In genomic region chr3:139238281-139239030, GRCh38 we compare ENCODE assay signal across 16 cellular contexts.
DNase-seq lines count a peak whose midpoint lies in the region; ATAC-seq and TF ChIP-seq lines count a peak whose summit lies in the region.
"Had no signal": no experiment of that assay in that cellular context is flagged by ENCODE, and none has a peak within 500 bp of the region (broad histone marks: within the 10 kb centered on the region; RNA-seq: fewer than 3 reads in every experiment).

No MANE protein-coding gene starts in this region.

- intact Hi-C loops in Panc1 (cut with micrococcal nuclease; ENCODE audit: unreplicated experiment) = no loop called here
- intact Hi-C loops in naive thymus-derived CD4-positive, alpha-beta T cell (cut with micrococcal nuclease) = no loop called here

- no peaks in the 10 kb centered on the region; the same call in 1 of the 2 replicates for H3K4me1 ChIP-seq in Panc1 (ENCODE audit: control insufficient read depth, insufficient read depth, low read length)
- H3K4me1 ChIP-seq in naive thymus-derived CD4-positive, alpha-beta T cell (ENCODE audit: control insufficient read depth in 2 of 2, insufficient read depth in 2 of 2, low read length in 2 of 2) = no peaks in the 10 kb centered on the region
- H3K4me1 ChIP-seq: BLaER1, SJSA1 had no signal

- no peaks in the 10 kb centered on the region for H3K4me1 Mint-ChIP-seq in naive thymus-derived CD4-positive, alpha-beta T cell

- no peak overlapping the region for H3K4me3 Mint-ChIP-seq in naive thymus-derived CD4-positive, alpha-beta T cell
- H3K4me3 Mint-ChIP-seq: CD8-positive, alpha-beta T cell had no signal

- ATAC-seq in Panc1 = peak; percentile 56; the same call in 1 of the 2 replicates
- no peak for ATAC-seq in naive thymus-derived CD4-positive, alpha-beta T cell
- no peak for ATAC-seq in HG03354 (IDR thresholded peaks at IDR 0.05; ENCODE audit: poor library complexity, severe bottlenecking, unreplicated experiment)
- ATAC-seq: CD8-positive, alpha-beta T cell had no signal

- H3K27me3 Mint-ChIP-seq in naive thymus-derived CD4-positive, alpha-beta T cell = peaks cover 18 to 36% (median 28%) of the 10 kb centered on the region in 5 donors

- no peak overlapping the region for H3K27ac ChIP-seq in Panc1 (ENCODE audit: low read length)
- peak overlapping the region in 13 of 21 experiments; percentile 1 to 71 (median 48) for H3K27ac ChIP-seq in skin epidermis
- H3K27ac ChIP-seq in naive thymus-derived CD4-positive, alpha-beta T cell (ENCODE audit: low read depth, low read length) = no peak overlapping the region
- H3K27ac ChIP-seq: BLaER1, SJSA1 had no signal

- H3K9me3 Mint-ChIP-seq in naive thymus-derived CD4-positive, alpha-beta T cell = peaks cover 0 to 2% (median 0%) of the 10 kb centered on the region in 11 donors
- H3K9me3 Mint-ChIP-seq: CD8-positive, alpha-beta T cell had no signal

- peaks cover 3% of the 10 kb centered on the region; the same call in 1 of the 2 replicates for H3K27me3 ChIP-seq in Panc1 (ENCODE audit: control insufficient read depth, insufficient read depth, low read length)
- H3K27me3 ChIP-seq in naive thymus-derived CD4-positive, alpha-beta T cell (ENCODE audit: control insufficient read depth in 2 of 2, insufficient read depth in 2 of 2, low read length in 2 of 2) = no peaks in the 10 kb centered on the region
- H3K27me3 ChIP-seq: BLaER1 had no signal

- no peaks in the 10 kb centered on the region for H3K36me3 ChIP-seq in Panc1 (ENCODE audit: control insufficient read depth, insufficient read depth, low read length)
- H3K36me3 ChIP-seq in naive thymus-derived CD4-positive, alpha-beta T cell (ENCODE audit: control insufficient read depth in 2 of 3, insufficient read depth in 3 of 3, low read length in 3 of 3) = no peaks in the 10 kb centered on the region
- H3K36me3 ChIP-seq: BLaER1, SJSA1 had no signal

- no peaks in the 10 kb centered on the region for H3K36me3 Mint-ChIP-seq in naive thymus-derived CD4-positive, alpha-beta T cell
- H3K36me3 Mint-ChIP-seq: CD8-positive, alpha-beta T cell had no signal

- H3K27ac Mint-ChIP-seq in naive thymus-derived CD4-positive, alpha-beta T cell = no peak overlapping the region
- H3K27ac Mint-ChIP-seq: CD8-positive, alpha-beta T cell had no signal

- DNase-seq in GM04504 (ENCODE audit: low read depth) (peak; percentile 30), Panc1 (ENCODE audit: low read depth, low spot score) (no peak), fibroblast of gingiva (ENCODE audit: low read depth) (peak; percentile 39)
- DNase-seq in stimulated activated CD4-positive, alpha-beta T cell treated with anti-CD3 and anti-CD28 coated beads, Interleukin-4, amount 100 ng/mL, for 24 hours = no peak
- DNase-seq in naive thymus-derived CD4-positive, alpha-beta T cell = no peak
- DNase-seq: NCI-H1105 treated with DMSO at 0.1 percent for 48 hours; NCI-H187; NCI-H345; NCI-H526 treated with DMSO at 0.1 percent for 48 hours; NK-92 treated with Interleukin-12 subunit alpha and Interleukin-12 subunit beta, amount 100 ng/mL, for 24 hours; OCI-M1 had no signal

- POLR2A ChIA-PET in Panc1 (lab: Charles Lee) = interaction anchor here (0.5 kb wide), 1 partner anchor 41 kb away, joined by 3 read pairs; no protein-coding TSS in a partner anchor
- POLR2A ChIA-PET in naive thymus-derived CD4-positive, alpha-beta T cell (lab: Charles Lee) = no interaction called here

- CTCF ChIA-PET in Panc1 (lab: Charles Lee) = no interaction called here
- CTCF ChIA-PET in naive thymus-derived CD4-positive, alpha-beta T cell (lab: Charles Lee) = interaction anchor here (0.7 kb wide), 1 partner anchor 905 kb away, joined by 5 read pairs; no protein-coding TSS in a partner anchor

- no peak for TF ChIP-seq CTCF in Panc1 (IDR thresholded peaks at IDR 0.05)

- H3K4me3 ChIP-seq in Panc1 (ENCODE audit: low read depth in 2 of 2, low read length in 2 of 2) (no peak overlapping the region), skin epidermis (peak overlapping the region in 1 of 7 experiments; percentile 23)
- H3K4me3 ChIP-seq in naive thymus-derived CD4-positive, alpha-beta T cell (ENCODE audit: low read length) = no peak overlapping the region
- H3K4me3 ChIP-seq: BLaER1, SJSA1 had no signal

- no TSS peak for BruUV-seq in Panc1 (replicated peaks; lab: Mats Ljungman, UMichigan)

- in situ Hi-C loops in Panc1 (cut with HindIII; ENCODE audit: low pct_unique_long_range_greater_than_20kb, low sequenced_read_pairs) = no loop called here

- H3K9me3 ChIP-seq in Panc1 (ENCODE audit: control insufficient read depth, insufficient read depth, low read depth, low read length) = no peaks in the 10 kb centered on the region
- no peaks in the 10 kb centered on the region for H3K9me3 ChIP-seq in naive thymus-derived CD4-positive, alpha-beta T cell (ENCODE audit: control insufficient read depth in 2 of 3, low read length in 3 of 3)
- H3K9me3 ChIP-seq: BLaER1, SJSA1 had no signal

Comparison
In these comparisons a context has a peak if more than half of its experiments do, and no peak if none do; other contexts are left out.
1. DNase-seq: peak in GM04504 (single experiment) and fibroblast of gingiva (single experiment); none in Panc1 (single experiment), stimulated activated CD4-positive, alpha-beta T cell treated with anti-CD3 and anti-CD28 coated beads, Interleukin-4, amount 100 ng/mL, for 24 hours (single experiment) and naive thymus-derived CD4-positive, alpha-beta T cell (0 of 9).
2. H3K27ac ChIP-seq: peak in skin epidermis (13 of 21); none in Panc1 (single experiment) and naive thymus-derived CD4-positive, alpha-beta T cell (single experiment).